ENCODE assay signal across 3 cellular contexts in genomic region chr1:25383039-25383438, GRCh38. TPM values are rescaled to one million over a fixed set of nuclear protein-coding genes. Genes with fewer than 3 reads are reported as not detected.
"Had no signal": no experiment of that assay in that cellular context is flagged by ENCODE, and none has a peak within 500 bp of the region (broad histone marks: within the 10 kb centered on the region; RNA-seq: fewer than 3 reads in every experiment).

No MANE protein-coding gene starts in this region.

RNA-seq across cellular contexts. Expression of gene RHCE, which starts 37.6 kb away (rescaled TPM):
- total RNA-seq: mesenteric fat pad; natural killer cell treated with Interleukin-12 subunit alpha and Interleukin-12 subunit beta and Interleukin-15 and Interleukin-18, amount 100 ng/mL, for 72 hours; T-helper 2 cell treated with Interferon-gamma antibody and Interleukin-4, amounts not matched to agents 100 ng/mL and 5 ng/mL, for 36 hours had no signal
